Comparison of ENCODE assay signal across 10 cellular contexts in the genomic region with DNA sequence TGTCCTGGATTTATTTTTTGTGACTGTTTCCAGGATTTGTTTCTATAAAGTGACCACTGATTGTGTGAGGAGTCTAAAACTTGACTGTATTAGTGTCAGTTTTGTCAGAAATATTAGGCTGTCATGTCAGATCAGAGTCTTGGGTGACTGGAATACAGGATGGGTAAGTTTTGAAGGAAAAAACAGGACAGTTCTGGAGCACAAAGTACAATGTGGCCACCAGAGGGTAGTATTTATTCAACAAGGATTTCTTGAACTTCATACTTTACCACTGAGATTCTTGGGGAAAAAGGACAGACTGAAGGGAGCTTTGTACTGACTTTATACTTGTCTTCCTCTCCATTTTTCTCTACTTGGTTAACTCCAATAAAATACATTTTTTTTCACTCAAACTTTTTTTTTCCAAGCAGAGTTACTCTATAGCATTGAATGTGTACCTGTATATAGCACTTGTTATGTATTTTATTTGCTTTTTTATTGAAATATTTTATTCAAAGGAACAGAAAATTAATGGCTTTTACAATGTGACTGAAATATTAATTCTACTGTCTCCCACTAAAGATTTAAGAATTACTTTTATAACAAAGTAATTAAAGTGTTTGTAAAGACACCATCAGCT. TPM values are rescaled to one million over a fixed set of nuclear protein-coding genes. Genes with fewer than 3 reads are reported as not detected.
DNase-seq lines count a peak whose midpoint lies in the region; ATAC-seq and TF ChIP-seq lines count a peak whose summit lies in the region.
"Had no signal": no experiment of that assay in that cellular context is flagged by ENCODE, and none has a peak within 500 bp of the region (broad histone marks: within the 10 kb centered on the region; RNA-seq: fewer than 3 reads in every experiment).

No MANE protein-coding gene starts in this region.

- no peak overlapping the region for H3K4me3 ChIP-seq in lung

- ATAC-seq in lung (ENCODE audit: insufficient read depth, low FRiP score) (no peak), HG03378 (IDR thresholded peaks at IDR 0.05; ENCODE audit: unreplicated experiment) (no peak), HG02678 (IDR thresholded peaks at IDR 0.05; ENCODE audit: unreplicated experiment) (no peak)

- H3K4me1 ChIP-seq in lung (ENCODE audit: control insufficient read depth in 2 of 2, insufficient read depth in 2 of 2, low read length in 2 of 2), result no peaks in the 10 kb centered on the region

- DNase-seq in Caki2 (ENCODE audit: low read depth) (peak; percentile 14), LHCN-M2 (ENCODE audit: low read depth) (peak; percentile 73), astrocyte of the hippocampus (ENCODE audit: low read depth, low spot score) (peak; percentile 50), lung (ENCODE audit: low spot score) (no peak), activated gamma-delta T cell treated with Interleukin-2 at 50 U/mL for 16 hours (no peak), GOT3 (lab: John Stamatoyannopoulos, UW) (no peak)

- in situ Hi-C loops in Caki2 (cut with HindIII; ENCODE audit: low pct_unique_long_range_greater_than_20kb, low sequenced_read_pairs), result no loop called here

- no peak overlapping the region for H3K27ac ChIP-seq in lung (ENCODE audit: low read depth in 1 of 2, low read length in 1 of 2)
- H3K27ac ChIP-seq: epithelial cell of prostate, HL-60 had no signal

- TF ChIP-seq CTCF in lung (IDR thresholded peaks at IDR 0.05; ENCODE audit: control extremely low read depth, extremely low read depth), result peak; percentile 18

- H3K36me3 ChIP-seq in lung (ENCODE audit: control insufficient read depth in 2 of 2, insufficient read depth in 2 of 2, low read length in 2 of 2), result no peaks in the 10 kb centered on the region

- no peaks in the 10 kb centered on the region for H3K9me3 ChIP-seq in lung (ENCODE audit: control insufficient read depth in 2 of 2, insufficient read depth in 1 of 2, low read length in 1 of 2)

- no peaks in the 10 kb centered on the region for H3K27me3 ChIP-seq in lung (ENCODE audit: control insufficient read depth, insufficient read depth)

RNA-seq across cellular contexts. Expression of a gene that starts 51.1 kb away (rescaled TPM):
- total RNA-seq in Caki2 (2014; rRNA removed; shearing (Covaris generic); ENCODE audit: low replicate concordance), result 9.3 and 15.9 TPM in 2 replicates
- 298 and 395 TPM in 2 replicates for total RNA-seq in LHCN-M2 (2014; rRNA removed)
- polyA plus RNA-seq in LHCN-M2 (2012), result 412 TPM
- total RNA-seq in lung, result 100 to 1,000 TPM; 293 to 679 TPM
- polyA plus RNA-seq in lung, result 100 to 1,000 TPM in 1 of 2 donors, 10 to 100 TPM in 1; 75.9 to 135 TPM

Comparison
In these comparisons a context has a peak if more than half of its experiments do, and no peak if none do; other contexts are left out.
1. DNase-seq: peak in Caki2 (single experiment), LHCN-M2 (single experiment) and astrocyte of the hippocampus (single experiment); none in lung (single experiment), activated gamma-delta T cell treated with Interleukin-2 at 50 U/mL for 16 hours (single experiment) and GOT3 (single experiment).
2. RNA of a gene that starts 51.1 kb away (total RNA-seq): 293 to 679 TPM in lung and 298 to 395 TPM in LHCN-M2; 9.3 to 15.9 TPM in Caki2; every median in the first group is over 10 times any median in the second.